8 cellular contexts compared by ENCODE assay signal in genomic region chr7:106679153-106679931, GRCh38. TPM values are rescaled to one million over a fixed set of nuclear protein-coding genes. Genes with fewer than 3 reads are reported as not detected.
DNase-seq lines count a peak whose midpoint lies in the region; ATAC-seq and TF ChIP-seq lines count a peak whose summit lies in the region.

No MANE protein-coding gene starts in this region.

- H3K4me3 Mint-ChIP-seq in CD4-positive, alpha-beta T cell = no peak overlapping the region

- H3K4me3 ChIP-seq in PC-3 (ENCODE audit: low read length) = no peak overlapping the region
- H3K4me3 ChIP-seq in fibroblast of pulmonary artery (replicated peaks; ENCODE audit: low read depth, low read length) = no peak overlapping the region
- no peak overlapping the region for H3K4me3 ChIP-seq in lower leg skin (ENCODE audit: low read depth, poor library complexity, severe bottlenecking)
- H3K4me3 ChIP-seq in spleen = no peak overlapping the region

- 58 to 63% methylated on average over 6 of the region's 6 CpGs for WGBS in lower leg skin, 2 donors
- WGBS in spleen, 5 donors = 43 to 60% (median 54%) methylated on average over 6 of the region's 6 CpGs

- intact Hi-C loops in CD4-positive, alpha-beta T cell (cut with DNase I, micrococcal nuclease) = no loop called here
- intact Hi-C loops in PC-3 (cut with micrococcal nuclease) = no loop called here
- intact Hi-C loops in lower leg skin (cut with DNase I; ENCODE audit: low total_unique reads) = no loop called here
- intact Hi-C loops in spleen (cut with DNase I; ENCODE audit: low total_unique reads) = no loop called here

- H3K9me3 ChIP-seq in CD4-positive, alpha-beta T cell (ENCODE audit: control insufficient read depth, low read length) = no peaks in the 10 kb centered on the region
- H3K9me3 ChIP-seq in PC-3 (ENCODE audit: low read length) (no peaks in the 10 kb centered on the region), spleen (no peaks in the 10 kb centered on the region)

- BruUV-seq in PC-3 (replicated peaks; lab: Mats Ljungman, UMichigan) = no TSS peak

- H3K36me3 ChIP-seq in PC-3 (ENCODE audit: low read depth, low read length) = no peaks in the 10 kb centered on the region
- H3K36me3 ChIP-seq in spleen = no peaks in the 10 kb centered on the region

- no peaks in the 10 kb centered on the region for H3K9me2 ChIP-seq in PC-3 (replicated peaks; ENCODE audit: low read length)

- H3K4me2 ChIP-seq in PC-3 (ENCODE audit: low read length) = peak overlapping the region; percentile 10; the same call in 1 of the 2 replicates

- H3K4me1 ChIP-seq in PC-3 (ENCODE audit: insufficient read depth, low read length) = peaks cover 12% of the 10 kb centered on the region
- peaks cover 0 to 14% (median 7%) of the 10 kb centered on the region in 6 donors for H3K4me1 ChIP-seq in spleen

- no peaks in the 10 kb centered on the region for H3K36me3 Mint-ChIP-seq in CD4-positive, alpha-beta T cell (ENCODE audit: low read depth)

- H2AFZ ChIP-seq in PC-3 (ENCODE audit: low read length) = 0 out of 2 replicates have a peak overlapping the region, but pooled peaks have one; percentile 3

- no peak for TF ChIP-seq CTCF in CD4-positive, alpha-beta T cell (IDR thresholded peaks at IDR 0.05)
- no peak for TF ChIP-seq CTCF in PC-3 (conservative IDR thresholded peaks at IDR 0.05; ENCODE audit: low read depth, low read length)
- no peak for TF ChIP-seq CTCF in fibroblast of pulmonary artery (IDR thresholded peaks at IDR 0.05; ENCODE audit: low read length, missing control alignments)
- TF ChIP-seq CTCF in lower leg skin (IDR thresholded peaks at IDR 0.05) = no peak
- TF ChIP-seq CTCF in spleen (IDR thresholded peaks at IDR 0.05 in 8 of 11, conservative IDR thresholded peaks at IDR 0.05 in 3 of 11) = no peak

- no peaks in the 10 kb centered on the region for H3K9me3 Mint-ChIP-seq in CD4-positive, alpha-beta T cell

- TF ChIP-seq POLR2A in lower leg skin (IDR thresholded peaks at IDR 0.05) = no peak
- TF ChIP-seq POLR2A in spleen (IDR thresholded peaks at IDR 0.05) = no peak

- ATAC-seq in CD4-positive, alpha-beta T cell (ENCODE audit: poor library complexity) = peak; percentile 24
- peak; percentile 68 for ATAC-seq in GM21529 (IDR thresholded peaks at IDR 0.05; ENCODE audit: unreplicated experiment)
- ATAC-seq in PC-3 = no peak
- ATAC-seq in HG02840 (IDR thresholded peaks at IDR 0.05; ENCODE audit: low FRiP score, unreplicated experiment) = no peak

- no peak overlapping the region for H3K27ac Mint-ChIP-seq in CD4-positive, alpha-beta T cell

- no peaks in the 10 kb centered on the region for H3K4me1 Mint-ChIP-seq in CD4-positive, alpha-beta T cell (ENCODE audit: low read depth)

- H3K27me3 Mint-ChIP-seq in CD4-positive, alpha-beta T cell = no peaks in the 10 kb centered on the region

- POLR2A ChIA-PET in CD4-positive, alpha-beta T cell (lab: Charles Lee) = no interaction called here
- POLR2A ChIA-PET in PC-3 (lab: Charles Lee; ENCODE audit: unreplicated experiment) = no interaction called here

- no peak overlapping the region for H3K27ac ChIP-seq in CD4-positive, alpha-beta T cell (ENCODE audit: low read depth, low read length)
- H3K27ac ChIP-seq in PC-3 (ENCODE audit: low read length) (0 out of 2 replicates have a peak overlapping the region, but pooled peaks have one; percentile 4), spleen (peak overlapping the region in 1 of 8 donors; percentile 9)

- no peaks in the 10 kb centered on the region for H4K20me1 ChIP-seq in PC-3 (ENCODE audit: low read length)

- no peaks in the 10 kb centered on the region for H3K27me3 ChIP-seq in CD4-positive, alpha-beta T cell (ENCODE audit: control insufficient read depth, insufficient read depth, low read length)
- no peaks in the 10 kb centered on the region for H3K27me3 ChIP-seq in PC-3 (ENCODE audit: low read length)
- no peaks in the 10 kb centered on the region for H3K27me3 ChIP-seq in spleen (replicated peaks in 1 of 7)

- CTCF ChIA-PET in CD4-positive, alpha-beta T cell (lab: Charles Lee) = interaction anchor here (0.9 to 1.2 kb wide), 2 partner anchors 9 to 17 kb away, joined by 3 read pairs; no protein-coding TSS in a partner anchor
- CTCF ChIA-PET in PC-3 (lab: Charles Lee) = no interaction called here

- no peaks in the 10 kb centered on the region for H3F3A ChIP-seq in PC-3 (ENCODE audit: low read length, unreplicated experiment)

- no peak overlapping the region for H3K9ac ChIP-seq in PC-3 (ENCODE audit: low read length)

- no peak for DNase-seq in CD4-positive, alpha-beta T cell
- peak; percentile 39 for DNase-seq in PC-3
- DNase-seq in fibroblast of pulmonary artery (ENCODE audit: low read depth) = peak; percentile 61
- DNase-seq in lower leg skin (ENCODE audit: low spot score in 2 of 2) = no peak
- DNase-seq in anterior cingulate cortex (lab: John Stamatoyannopoulos, UW) = no peak
- DNase-seq in spleen = no peak

- no peaks in the 10 kb centered on the region for H3K79me2 ChIP-seq in PC-3 (ENCODE audit: low read length)

RNA-seq across cellular contexts. Expression of gene CCDC71L, which starts 18.4 kb away (rescaled TPM):
- total RNA-seq in CD4-positive, alpha-beta T cell = 1 to 10 TPM; 9.5 to 9.8 TPM
- 27.0 and 28.6 TPM in 2 replicates for total RNA-seq in PC-3 (2014; rRNA removed)
- 10 to 100 TPM in 1 of 4 donors, 1 to 10 TPM in 3; 3.0 to 13.4 (median 8.3) TPM for total RNA-seq in lower leg skin
- total RNA-seq in spleen = 10 to 100 TPM; 29.8 to 70.9 (median 40.4) TPM
- 10 to 100 TPM; 22.7 to 24.4 (median 24.3) TPM for polyA plus RNA-seq in spleen

Comparison
In these comparisons a context has a peak if more than half of its experiments do, and no peak if none do; other contexts are left out.
1. ATAC-seq: peak in CD4-positive, alpha-beta T cell (single experiment) and GM21529 (single experiment); none in PC-3 (single experiment) and HG02840 (single experiment).
2. DNase-seq: peak in PC-3 (single experiment) and fibroblast of pulmonary artery (single experiment); none in CD4-positive, alpha-beta T cell (0 of 10), lower leg skin (0 of 2), anterior cingulate cortex (0 of 58) and spleen (single experiment).